32 cellular contexts compared by ENCODE assay signal in the genomic region with DNA sequence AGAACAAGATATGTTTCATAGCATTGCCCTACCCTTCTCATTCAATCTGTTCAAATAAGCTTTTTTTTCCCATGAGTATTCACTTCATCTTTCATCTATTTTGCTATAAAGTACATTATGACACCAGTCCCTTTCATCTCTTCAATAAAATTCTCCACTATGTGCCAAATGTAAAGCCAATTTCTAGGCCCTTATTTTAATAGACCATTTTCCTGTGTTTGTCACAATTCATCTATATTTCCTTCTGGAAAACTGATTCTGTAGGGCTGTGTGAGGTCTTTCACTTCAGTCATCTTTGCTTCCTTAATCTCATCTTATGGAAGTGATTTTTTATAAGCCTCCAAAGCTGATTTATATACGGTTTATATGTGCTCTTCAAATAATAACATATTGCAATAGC.
"Had no signal": no experiment of that assay in that cellular context is flagged by ENCODE, and none has a peak within 500 bp of the region (broad histone marks: within the 10 kb centered on the region; RNA-seq: fewer than 3 reads in every experiment).

No MANE protein-coding gene starts in this region.

- DNase-seq: activated effector memory CD4-positive, alpha-beta T cell treated with anti-CD3 and anti-CD28 coated beads, Interleukin-2, amount 50 U/mL, for 16 hours; activated effector memory CD4-positive, alpha-beta T cell treated with Interleukin-2 at 50 U/mL for 16 hours; activated gamma-delta T cell; activated gamma-delta T cell treated with Interleukin-2 at 50 U/mL for 16 hours; activated naive CD4-positive, alpha-beta T cell; activated naive CD4-positive, alpha-beta T cell treated with anti-CD3 and anti-CD28 coated beads for 36 hours; activated naive CD4-positive, alpha-beta T cell treated with anti-CD3 and anti-CD28 coated beads, Interleukin-2, amount 10 ng/mL, durations not matched to agents 7 days and 5 days; activated naive CD4-positive, alpha-beta T cell treated with anti-CD3 and anti-CD28 coated beads, Interleukin-2, amount 50 U/mL, for 16 hours; activated naive CD4-positive, alpha-beta T cell treated with Interleukin-2 at 50 U/mL for 16 hours; activated naive CD8-positive, alpha-beta T cell treated with anti-CD3 and anti-CD28 coated beads for 36 hours; activated naive CD8-positive, alpha-beta T cell treated with anti-CD3 and anti-CD28 coated beads, Interleukin-2, amount 10 ng/mL, durations not matched to agents 7 days and 5 days; activated naive CD8-positive, alpha-beta T cell treated with anti-CD3 and anti-CD28 coated beads, Interleukin-2, amount 50 U/mL, for 24 hours; activated T-cell treated with anti-CD3 and anti-CD28 coated beads, Interleukin-2, amount 50 U/mL, for 1 hour; activated T-cell treated with anti-CD3 and anti-CD28 coated beads, Interleukin-2, amount 50 U/mL, for 24 hours; activated T-cell treated with anti-CD3 and anti-CD28 coated beads, Interleukin-2, amount 50 U/mL, for 4 hours; activated T-cell treated with anti-CD3 and anti-CD28 coated beads, Interleukin-2, amount 50 U/mL, for 48 hours; activated T-cell treated with anti-CD3 and anti-CD28 coated beads, Interleukin-2, amount 50 U/mL, for 72 hours; adrenal gland; amniotic stem cell; amygdala; anterior cingulate cortex; aorta; body of pancreas; brain microvascular endothelial cell; caudate nucleus; central memory CD4-positive, alpha-beta T cell; cerebellar nuclear complex had no signal

- H3K27me3 ChIP-seq: adrenal gland, ascending aorta, body of pancreas, brain microvascular endothelial cell, breast epithelium, cardiac muscle cell had no signal

- H3K27ac ChIP-seq: adrenal gland, ascending aorta, body of pancreas, brain microvascular endothelial cell, breast epithelium, cardiac muscle cell had no signal

- H3K9me3 ChIP-seq: adrenal gland, ascending aorta, body of pancreas, breast epithelium had no signal

- H3K4me3 ChIP-seq: adrenal gland, ascending aorta, body of pancreas, breast epithelium, cardiac muscle cell had no signal

- H3K36me3 ChIP-seq: adrenal gland, ascending aorta, brain microvascular endothelial cell, cardiac muscle cell had no signal

- FAIRE-seq: astrocyte, bronchial epithelial cell had no signal
